16 cellular contexts compared by ENCODE assay signal in genomic region chr3:173732237-173732636, GRCh38.
A peak's percentile ranks its signal among the peaks of the same experiment; 100 is the strongest.
DNase-seq lines count a peak whose midpoint lies in the region; ATAC-seq and TF ChIP-seq lines count a peak whose summit lies in the region.
"Had no signal": no experiment of that assay in that cellular context is flagged by ENCODE, and none has a peak within 500 bp of the region (broad histone marks: within the 10 kb centered on the region; RNA-seq: fewer than 3 reads in every experiment).

No MANE protein-coding gene starts in this region.

- H3K4me1 ChIP-seq in body of pancreas, result no peaks in the 10 kb centered on the region

- H3K79me2 ChIP-seq in neural cell (replicated peaks; ENCODE audit: insufficient read depth, low read length), result no peaks in the 10 kb centered on the region

- DNase-seq in GM04503 (ENCODE audit: low read depth), result peak; percentile 32
- peak; percentile 74 for DNase-seq in NCI-H146 (lab: John Stamatoyannopoulos, UW)
- DNase-seq in cerebellar cortex (ENCODE audit: low spot score), result peak; percentile 35
- DNase-seq in body of pancreas, result no peak
- no peak for DNase-seq in effector CD4-positive, alpha-beta T cell
- DNase-seq: activated CD4-positive, alpha-beta T cell treated with anti-CD3 and anti-CD28 coated beads, Interleukin-2, amount 10 ng/mL, durations not matched to agents 24 days and 14 days; activated naive CD8-positive, alpha-beta T cell treated with anti-CD3 and anti-CD28 coated beads, Interleukin-2, amount 10 ng/mL, durations not matched to agents 7 days and 5 days; activated T-cell treated with anti-CD3 and anti-CD28 coated beads for 4 hours; DMS79; H7; stimulated activated CD4-positive, alpha-beta T cell treated with anti-CD3 and anti-CD28 coated beads, Interleukin-4, amount 100 ng/mL, for 4 hours; tibial artery had no signal

- H3K4me3 ChIP-seq in neural cell (ENCODE audit: low read length) (no peak overlapping the region), body of pancreas (no peak overlapping the region)
- H3K4me3 ChIP-seq: tibial artery had no signal

- no peaks in the 10 kb centered on the region for H3K36me3 ChIP-seq in neural cell (ENCODE audit: insufficient read depth, low read length)
- H3K36me3 ChIP-seq in body of pancreas (replicated peaks in 1 of 2; ENCODE audit: insufficient read depth in 1 of 2, low read depth in 2 of 2), result no peaks in the 10 kb centered on the region
- H3K36me3 ChIP-seq: tibial artery had no signal

- no peak for ATAC-seq in HG02759 (IDR thresholded peaks at IDR 0.05; ENCODE audit: unreplicated experiment)
- ATAC-seq in body of pancreas, result no peak
- ATAC-seq in GM21515 (IDR thresholded peaks at IDR 0.05; ENCODE audit: unreplicated experiment), result no peak

- intact Hi-C loops in body of pancreas (cut with DNase I), result no loop called here

- H3K9me2 ChIP-seq in neural cell (ENCODE audit: insufficient read depth, low read length), result no peaks in the 10 kb centered on the region

- no peak overlapping the region for H3K4me2 ChIP-seq in neural cell (ENCODE audit: low read length)

- 65 to 66% methylated on average over 4 of the region's 4 CpGs for WGBS in body of pancreas, 2 donors

- no peak overlapping the region for H3K9ac ChIP-seq in neural cell (ENCODE audit: low read length)

- peak; percentile 14 for TF ChIP-seq RAD21 in neural cell (conservative IDR thresholded peaks at IDR 0.05)

- no peak for TF ChIP-seq POLR2A in body of pancreas (IDR thresholded peaks at IDR 0.05)

- no peaks in the 10 kb centered on the region for H3F3A ChIP-seq in neural cell (ENCODE audit: insufficient read depth, low read length, poor library complexity, severe bottlenecking)

- TF ChIP-seq CTCF in neural cell (IDR thresholded peaks at IDR 0.05; ENCODE audit: poor library complexity, severe bottlenecking) (no peak), body of pancreas (IDR thresholded peaks at IDR 0.05) (no peak)

- peak; percentile 49 for TF ChIP-seq EP300 in neural cell (conservative IDR thresholded peaks at IDR 0.05; ENCODE audit: poor library complexity, severe bottlenecking)

- peak overlapping the region; percentile 8 for H3K27ac ChIP-seq in neural cell (ENCODE audit: low read length)
- H3K27ac ChIP-seq in body of pancreas, result no peak overlapping the region
- H3K27ac ChIP-seq: C4-2B, tibial artery had no signal

- no peaks in the 10 kb centered on the region for H4K20me1 ChIP-seq in neural cell (ENCODE audit: insufficient read depth)

- H3K9me3 ChIP-seq in neural cell (ENCODE audit: low read length), result no peaks in the 10 kb centered on the region
- H3K9me3 ChIP-seq in body of pancreas, result no peaks in the 10 kb centered on the region
- H3K9me3 ChIP-seq: tibial artery had no signal

- H3K27me3 ChIP-seq in neural cell (ENCODE audit: insufficient read depth, low read depth, low read length) (no peaks in the 10 kb centered on the region), body of pancreas (no peaks in the 10 kb centered on the region)
- H3K27me3 ChIP-seq: tibial artery had no signal

- no peak overlapping the region for H2AFZ ChIP-seq in neural cell (ENCODE audit: low read depth, low read length)

TF ChIP-seq in neural cell, 6 proteins besides CTCF, POLR2A, EP300 and RAD21:
- TF ChIP-seq REST (IDR thresholded peaks at IDR 0.05; ENCODE audit: borderline replicate concordance), result peak; percentile 37
- TF ChIP-seq SMC3 (conservative IDR thresholded peaks at IDR 0.05; ENCODE audit: poor library complexity), result no peak
- no peak for TF ChIP-seq EZH2 (IDR thresholded peaks at IDR 0.05; ENCODE audit: borderline replicate concordance, insufficient read depth, low read length, poor library complexity, severe bottlenecking)

Comparison
In these comparisons a context has a peak if more than half of its experiments do, and no peak if none do; other contexts are left out.
1. DNase-seq: peak in GM04503 (single experiment), NCI-H146 (single experiment) and cerebellar cortex (single experiment); none in body of pancreas (0 of 4) and effector CD4-positive, alpha-beta T cell (single experiment).